ENCODE assay signal across 14 cellular contexts in genomic region chr12:96811083-96811482, GRCh38.
A peak's percentile ranks its signal among the peaks of the same experiment; 100 is the strongest.
DNase-seq lines count a peak whose midpoint lies in the region; ATAC-seq and TF ChIP-seq lines count a peak whose summit lies in the region.
"Had no signal": no experiment of that assay in that cellular context is flagged by ENCODE, and none has a peak within 500 bp of the region (broad histone marks: within the 10 kb centered on the region; RNA-seq: fewer than 3 reads in every experiment).

No MANE protein-coding gene starts in this region.

- CTCF ChIA-PET in PC-3 (lab: Charles Lee), result no interaction called here

- TF ChIP-seq CTCF in PC-3 (conservative IDR thresholded peaks at IDR 0.05; ENCODE audit: low read depth, low read length) (peak; percentile 38; the same call in 1 of the 2 replicates), epithelial cell of proximal tubule (conservative IDR thresholded peaks at IDR 0.05; ENCODE audit: low read depth, low read length) (no peak)

- POLR2A ChIA-PET in PC-3 (lab: Charles Lee; ENCODE audit: unreplicated experiment), result interaction anchor here (0.5 to 0.6 kb wide), 4 partner anchors 21 to 718 kb away, joined by 3 to 12 read pairs (median 4); no protein-coding TSS in a partner anchor

- BruUV-seq in PC-3 (replicated peaks; lab: Mats Ljungman, UMichigan), result no TSS peak

- DNase-seq in ELR (ENCODE audit: low read depth), result peak; percentile 96
- DNase-seq in PC-3, result peak; percentile 99
- peak; percentile 64 for DNase-seq in epithelial cell of proximal tubule (ENCODE audit: low read depth)
- peak; percentile 88 for DNase-seq in renal cortical epithelial cell (ENCODE audit: low read depth)
- DNase-seq in stimulated activated CD4-positive, alpha-beta T cell treated with anti-CD3 and anti-CD28 coated beads, Interleukin-2, amount 100 ng/mL, for 24 hours, result no peak
- DNase-seq in NCI-H748 (lab: John Stamatoyannopoulos, UW; ENCODE audit: unreplicated experiment), result no peak
- DNase-seq: activated T-cell treated with anti-CD3 and anti-CD28 coated beads, Interleukin-2, amount 50 U/mL, for 1 hour; cerebellar nuclear complex; H9; heart left ventricle; NCI-H1105 treated with DMSO at 0.1 percent for 48 hours had no signal

- peak overlapping the region; percentile 57 for H3K4me3 ChIP-seq in PC-3 (ENCODE audit: low read length)
- H3K4me3 ChIP-seq in epithelial cell of proximal tubule (ENCODE audit: low read depth, low read length), result no peak overlapping the region
- H3K4me3 ChIP-seq: heart left ventricle had no signal

- H3K4me1 ChIP-seq in PC-3 (ENCODE audit: insufficient read depth, low read length), result peaks cover 52% of the 10 kb centered on the region
- H3K4me1 ChIP-seq: heart left ventricle had no signal

- H3K27ac ChIP-seq in PC-3 (ENCODE audit: low read length), result peak overlapping the region; percentile 100
- H3K27ac ChIP-seq: heart left ventricle had no signal

- no peaks in the 10 kb centered on the region for H3K79me2 ChIP-seq in PC-3 (ENCODE audit: low read length)

- H4K20me1 ChIP-seq in PC-3 (ENCODE audit: low read length), result no peaks in the 10 kb centered on the region

- peaks cover 17% of the 10 kb centered on the region for H3F3A ChIP-seq in PC-3 (ENCODE audit: low read length, unreplicated experiment)

- H3K27me3 ChIP-seq in PC-3 (ENCODE audit: low read length), result no peaks in the 10 kb centered on the region
- H3K27me3 ChIP-seq: heart left ventricle had no signal

- ATAC-seq in PC-3, result peak; percentile 86
- ATAC-seq in HG02798 (IDR thresholded peaks at IDR 0.05; ENCODE audit: poor library complexity, unreplicated experiment), result no peak
- no peak for ATAC-seq in GM18858 (IDR thresholded peaks at IDR 0.05; ENCODE audit: unreplicated experiment)
- ATAC-seq: heart left ventricle; stimulated activated effector memory CD8-positive, alpha-beta T cell treated with anti-CD3 and anti-CD28 coated beads, Interleukin-12 subunit alpha, Interleukin-12 subunit beta, amount 100 ng/mL, for 72 hours had no signal

- intact Hi-C loops in PC-3 (cut with micrococcal nuclease), result loop anchor here (1.0 to 2.0 kb wide), 5 partner anchors 36 to 101 kb away; partner anchors contain the start of gene NEDD1

- H3K9me2 ChIP-seq in PC-3 (replicated peaks; ENCODE audit: low read length), result no peaks in the 10 kb centered on the region

- no peaks in the 10 kb centered on the region for H3K9me3 ChIP-seq in PC-3 (ENCODE audit: low read length)

- H3K36me3 ChIP-seq in PC-3 (ENCODE audit: low read depth, low read length), result no peaks in the 10 kb centered on the region
- H3K36me3 ChIP-seq: heart left ventricle had no signal

- H2AFZ ChIP-seq in PC-3 (ENCODE audit: low read length), result peak overlapping the region; percentile 41

- peak overlapping the region; percentile 87 for H3K4me2 ChIP-seq in PC-3 (ENCODE audit: low read length)

- H3K9ac ChIP-seq in PC-3 (ENCODE audit: low read length), result peak overlapping the region; percentile 93

Comparison
In these comparisons a context has a peak if more than half of its experiments do, and no peak if none do; other contexts are left out.
1. DNase-seq: peak in ELR (single experiment), PC-3 (single experiment), epithelial cell of proximal tubule (single experiment) and renal cortical epithelial cell (single experiment); none in stimulated activated CD4-positive, alpha-beta T cell treated with anti-CD3 and anti-CD28 coated beads, Interleukin-2, amount 100 ng/mL, for 24 hours (0 of 2) and NCI-H748 (single experiment).